8 cellular contexts compared by ENCODE assay signal in the genomic region with DNA sequence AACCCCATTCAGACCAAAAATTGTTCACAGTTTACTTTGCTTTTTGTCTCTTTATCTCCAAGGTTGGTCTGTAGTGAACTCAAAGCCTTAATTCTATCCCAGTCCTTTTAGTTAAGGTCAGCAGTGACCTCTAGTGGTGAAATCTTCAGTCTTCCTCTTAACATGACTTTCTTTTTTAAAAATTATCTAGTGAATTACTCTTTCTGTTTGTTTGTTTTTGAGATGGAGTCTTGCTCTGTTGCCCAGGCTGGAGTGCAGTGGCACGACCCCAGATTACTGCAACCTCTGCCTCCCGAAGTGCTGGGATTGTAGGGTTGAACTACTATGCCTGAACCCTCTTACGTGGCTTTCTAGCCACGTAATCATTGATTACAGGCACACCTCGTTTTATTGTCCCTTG. TPM values are rescaled to one million over a fixed set of nuclear protein-coding genes. Genes with fewer than 3 reads are reported as not detected.
DNase-seq lines count a peak whose midpoint lies in the region; ATAC-seq and TF ChIP-seq lines count a peak whose summit lies in the region.

No MANE protein-coding gene starts in this region.

- no peaks in the 10 kb centered on the region for H3K27me3 Mint-ChIP-seq in activated naive CD8-positive, alpha-beta T cell treated with anti-CD3 and anti-CD28 coated beads, Interleukin-2, amount 50 U/mL, for 24 hours

- DNase-seq in CMK (ENCODE audit: low read depth) (peak; percentile 40), NCI-H345 (lab: John Stamatoyannopoulos, UW) (peak; percentile 65), left ventricle myocardium inferior (no peak), renal cortical epithelial cell (ENCODE audit: low read depth) (peak; percentile 81), OCI-M2 (lab: John Stamatoyannopoulos, UW; ENCODE audit: unreplicated experiment) (no peak)
- peak; percentile 18 for DNase-seq in activated naive CD8-positive, alpha-beta T cell treated with anti-CD3 and anti-CD28 coated beads, Interleukin-2, amount 50 U/mL, for 24 hours

- H3K27me3 ChIP-seq in left ventricle myocardium inferior (ENCODE audit: low read depth), result no peaks in the 10 kb centered on the region

- H3K36me3 ChIP-seq in left ventricle myocardium inferior, result no peaks in the 10 kb centered on the region

- intact Hi-C loops in left ventricle myocardium inferior (cut with micrococcal nuclease), result loop anchor here (5.0 kb wide), 1 partner anchor 170 kb away; no protein-coding TSS in a partner anchor

- H3K9me3 ChIP-seq in left ventricle myocardium inferior (replicated peaks), result no peaks in the 10 kb centered on the region

- peak; percentile 78 for TF ChIP-seq CTCF in left ventricle myocardium inferior (IDR thresholded peaks at IDR 0.05; ENCODE audit: borderline replicate concordance)

- peaks cover 4% of the 10 kb centered on the region for H3K4me1 Mint-ChIP-seq in activated naive CD8-positive, alpha-beta T cell treated with anti-CD3 and anti-CD28 coated beads, Interleukin-2, amount 50 U/mL, for 24 hours

- H3K27ac ChIP-seq in left ventricle myocardium inferior (replicated peaks), result no peak overlapping the region

- H3K4me3 ChIP-seq in left ventricle myocardium inferior, result no peak overlapping the region

- no peaks in the 10 kb centered on the region for H3K9me3 Mint-ChIP-seq in activated naive CD8-positive, alpha-beta T cell treated with anti-CD3 and anti-CD28 coated beads, Interleukin-2, amount 50 U/mL, for 24 hours

- H3K4me1 ChIP-seq in left ventricle myocardium inferior, result no peaks in the 10 kb centered on the region

- ATAC-seq in GM18511 (IDR thresholded peaks at IDR 0.05; ENCODE audit: unreplicated experiment) (peak; percentile 92), HG03354 (IDR thresholded peaks at IDR 0.05; ENCODE audit: poor library complexity, severe bottlenecking, unreplicated experiment) (peak; percentile 81)
- ATAC-seq in activated naive CD8-positive, alpha-beta T cell treated with anti-CD3 and anti-CD28 coated beads, Interleukin-2, amount 50 U/mL, for 24 hours, result peak; percentile 71

- H3K36me3 Mint-ChIP-seq in activated naive CD8-positive, alpha-beta T cell treated with anti-CD3 and anti-CD28 coated beads, Interleukin-2, amount 50 U/mL, for 24 hours (ENCODE audit: low read depth), result no peaks in the 10 kb centered on the region

- no peak overlapping the region for H3K4me3 Mint-ChIP-seq in activated naive CD8-positive, alpha-beta T cell treated with anti-CD3 and anti-CD28 coated beads, Interleukin-2, amount 50 U/mL, for 24 hours

- no peak overlapping the region for H3K27ac Mint-ChIP-seq in activated naive CD8-positive, alpha-beta T cell treated with anti-CD3 and anti-CD28 coated beads, Interleukin-2, amount 50 U/mL, for 24 hours

RNA-seq across cellular contexts. Expression of gene ZNF487, which starts 25.0 kb away (rescaled TPM):
- total RNA-seq in left ventricle myocardium inferior (2.2 TPM), renal cortical epithelial cell (4.2 and 8.3 TPM in 2 replicates)

RNA-seq across cellular contexts. Expression of gene HNRNPF, which starts 53.0 kb away (rescaled TPM):
- total RNA-seq in left ventricle myocardium inferior (70.5 TPM), renal cortical epithelial cell (302 and 345 TPM in 2 replicates)

Comparison
In these comparisons a context has a peak if more than half of its experiments do, and no peak if none do; other contexts are left out.
1. DNase-seq: peak in CMK (single experiment), NCI-H345 (single experiment), activated naive CD8-positive, alpha-beta T cell treated with anti-CD3 and anti-CD28 coated beads, Interleukin-2, amount 50 U/mL, for 24 hours (single experiment) and renal cortical epithelial cell (single experiment); none in left ventricle myocardium inferior (single experiment) and OCI-M2 (single experiment).
2. Peak in every context shown above with its lines, with median percentiles within 50 percentile points of each other: ATAC-seq.